ENCODE assay signal across 9 cellular contexts in genomic region chr20:48733296-48733790, GRCh38.
DNase-seq lines count a peak whose midpoint lies in the region; ATAC-seq and TF ChIP-seq lines count a peak whose summit lies in the region.
"Had no signal": no experiment of that assay in that cellular context is flagged by ENCODE, and none has a peak within 500 bp of the region (broad histone marks: within the 10 kb centered on the region; RNA-seq: fewer than 3 reads in every experiment).

No MANE protein-coding gene starts in this region.

- WGBS in IMR-90 (ENCODE audit: extremely low coverage in 2 of 2, insufficient read length in 1 of 2), 2 experiments = no CpG with 5 or more reads among the region's 3 CpGs
- 84% methylated on average over 2 to 3 of the region's 3 CpGs for WGBS in body of pancreas, 2 donors

- H4K8ac ChIP-seq in IMR-90 (ENCODE audit: low read depth in 2 of 2, low read length in 2 of 2) = no peak overlapping the region

- ATAC-seq in IMR-90 (ENCODE audit: low read depth) = no peak; the same call in 1 of the 2 replicates
- no peak for ATAC-seq in T-helper 17 cell
- ATAC-seq in HG02623 (IDR thresholded peaks at IDR 0.05; ENCODE audit: unreplicated experiment) = no peak
- ATAC-seq in HG02678 (IDR thresholded peaks at IDR 0.05; ENCODE audit: unreplicated experiment) = no peak
- no peak for ATAC-seq in body of pancreas

- H3K23ac ChIP-seq in IMR-90 (ENCODE audit: low read depth, low read length) = no peak overlapping the region

- H2AK9ac ChIP-seq in IMR-90 (replicated peaks; ENCODE audit: low read depth, low read length, poor library complexity) = no peak overlapping the region

- dilution Hi-C loops in IMR-90 (cut with HindIII; ENCODE audit: low sequenced_read_pairs, unreplicated experiment) = no loop called here

- no peaks in the 10 kb centered on the region for H3K9me1 ChIP-seq in IMR-90 (ENCODE audit: insufficient read depth, low read length)

- no peak overlapping the region for H3K4me3 Mint-ChIP-seq in CD8-positive, alpha-beta memory T cell
- peak overlapping the region; percentile 33 for H3K4me3 Mint-ChIP-seq in T-helper 17 cell

- no peak overlapping the region for H3K9ac ChIP-seq in IMR-90 (ENCODE audit: low read depth, low read length)

- in situ Hi-C loops in IMR-90 (cut with MboI; ENCODE audit: low sequenced_read_pairs) = no loop called here

- H3K18ac ChIP-seq in IMR-90 (ENCODE audit: low read depth, low read length) = no peak overlapping the region

- H2BK20ac ChIP-seq in IMR-90 (ENCODE audit: low read depth, low read length) = no peak overlapping the region

- no peaks in the 10 kb centered on the region for H3K79me1 ChIP-seq in IMR-90 (ENCODE audit: low read depth in 1 of 2, low read length in 2 of 2)

- H4K5ac ChIP-seq in IMR-90 (ENCODE audit: low read depth, low read length) = no peak overlapping the region

- peaks cover 73 to 91% (median 75%) of the 10 kb centered on the region in 3 donors for H3K4me1 Mint-ChIP-seq in CD8-positive, alpha-beta memory T cell
- H3K4me1 Mint-ChIP-seq in T-helper 17 cell = peaks cover 46% of the 10 kb centered on the region

- no peak overlapping the region for H2AFZ ChIP-seq in IMR-90 (replicated peaks; ENCODE audit: low read length, poor library complexity)

- H2BK15ac ChIP-seq in IMR-90 (ENCODE audit: low read depth, low read length) = no peak overlapping the region

- H2BK5ac ChIP-seq in IMR-90 (ENCODE audit: low read depth, low read length, poor library complexity, severe bottlenecking) = no peak overlapping the region

- POLR2A ChIA-PET in CD8-positive, alpha-beta memory T cell (lab: Charles Lee) = no interaction called here
- POLR2A ChIA-PET in IMR-90 (lab: Charles Lee; ENCODE audit: unreplicated experiment) = no interaction called here

- H3K36me3 ChIP-seq in CD8-positive, alpha-beta memory T cell (ENCODE audit: insufficient read depth, low read length) = peaks cover 23% of the 10 kb centered on the region
- H3K36me3 ChIP-seq in IMR-90 (ENCODE audit: control insufficient read depth, insufficient read depth, low read length) (no peaks in the 10 kb centered on the region), body of pancreas (replicated peaks in 1 of 2; ENCODE audit: insufficient read depth in 1 of 2, low read depth in 2 of 2) (no peaks in the 10 kb centered on the region)

- no peak for TF ChIP-seq POLR2A in IMR-90 (IDR thresholded peaks at IDR 0.05; ENCODE audit: low read depth, low read length)
- no peak for TF ChIP-seq POLR2A in body of pancreas (IDR thresholded peaks at IDR 0.05)

- H3K27me3 Mint-ChIP-seq in CD8-positive, alpha-beta memory T cell = peaks cover 0 to 3% of the 10 kb centered on the region in 2 donors
- H3K27me3 Mint-ChIP-seq in T-helper 17 cell = no peaks in the 10 kb centered on the region

- H3K36me3 Mint-ChIP-seq in CD8-positive, alpha-beta memory T cell = peaks cover 9 to 86% (median 32%) of the 10 kb centered on the region in 3 donors
- H3K36me3 Mint-ChIP-seq in T-helper 17 cell (ENCODE audit: low read depth) = peaks cover 9% of the 10 kb centered on the region

- no peak for TF ChIP-seq CTCF in IMR-90 (conservative IDR thresholded peaks at IDR 0.05; ENCODE audit: low read depth, low read length)
- TF ChIP-seq CTCF in body of pancreas (IDR thresholded peaks at IDR 0.05) = no peak

- H2BK120ac ChIP-seq in IMR-90 (ENCODE audit: low read depth, low read length) = no peak overlapping the region

- no peaks in the 10 kb centered on the region for H3K27me3 ChIP-seq in CD8-positive, alpha-beta memory T cell (ENCODE audit: insufficient read depth, low read length, poor library complexity, severe bottlenecking)
- H3K27me3 ChIP-seq in IMR-90 (ENCODE audit: control insufficient read depth, insufficient read depth, low read length) (no peaks in the 10 kb centered on the region; the same call in 1 of the 2 replicates), body of pancreas (no peaks in the 10 kb centered on the region)

- H3K27ac Mint-ChIP-seq in CD8-positive, alpha-beta memory T cell = peak overlapping the region; percentile 33 to 89 (median 51)
- no peak overlapping the region for H3K27ac Mint-ChIP-seq in T-helper 17 cell

- H3K4me1 ChIP-seq in CD8-positive, alpha-beta memory T cell (ENCODE audit: insufficient read depth, low read length) = peaks cover 31% of the 10 kb centered on the region
- H3K4me1 ChIP-seq in IMR-90 (ENCODE audit: control insufficient read depth, insufficient read depth, low read length) = no peaks in the 10 kb centered on the region
- no peaks in the 10 kb centered on the region for H3K4me1 ChIP-seq in body of pancreas

- intact Hi-C loops in IMR-90 (cut with micrococcal nuclease) (no loop called here), body of pancreas (cut with DNase I) (no loop called here)

- no peaks in the 10 kb centered on the region for H3K9me3 ChIP-seq in CD8-positive, alpha-beta memory T cell (ENCODE audit: low read length)
- H3K9me3 ChIP-seq in IMR-90 (ENCODE audit: control insufficient read depth, insufficient read depth, low read length) = no peaks in the 10 kb centered on the region
- no peaks in the 10 kb centered on the region for H3K9me3 ChIP-seq in T-helper 17 cell (ENCODE audit: control insufficient read depth, low read length, poor library complexity, severe bottlenecking)
- no peaks in the 10 kb centered on the region for H3K9me3 ChIP-seq in body of pancreas

- H3K9me3 Mint-ChIP-seq in CD8-positive, alpha-beta memory T cell = no peaks in the 10 kb centered on the region

- H4K20me1 ChIP-seq in IMR-90 (ENCODE audit: insufficient read depth, low read length) = no peaks in the 10 kb centered on the region

- no peak overlapping the region for H2AK5ac ChIP-seq in IMR-90 (ENCODE audit: low read depth, low read length)

- BruUV-seq in IMR-90 (replicated peaks; lab: Mats Ljungman, UMichigan) = no TSS peak

- H4K91ac ChIP-seq in IMR-90 (ENCODE audit: insufficient read depth, low read depth, low read length) = no peak overlapping the region

- no peak for DNase-seq in CD8-positive, alpha-beta memory T cell
- DNase-seq in IMR-90 (peak; percentile 4), T-helper 17 cell (no peak), glomerular visceral epithelial cell (ENCODE audit: extremely low spot score) (peak; percentile 56), DMS79 treated with DMSO at 0.1 percent for 48 hours (lab: John Stamatoyannopoulos, UW) (no peak), body of pancreas (no peak)
- DNase-seq: small intestine had no signal

- TF ChIP-seq RAD21 in IMR-90 (IDR thresholded peaks at IDR 0.05; ENCODE audit: low read length) = no peak

- no peak overlapping the region for H3K4me2 ChIP-seq in IMR-90 (ENCODE audit: low read depth, low read length)

- H3K4me3 ChIP-seq in CD8-positive, alpha-beta memory T cell (ENCODE audit: low read length) = no peak overlapping the region
- H3K4me3 ChIP-seq in IMR-90 (ENCODE audit: insufficient read depth, low read depth, low read length) (no peak overlapping the region), body of pancreas (no peak overlapping the region)

- no peak overlapping the region for H3K4ac ChIP-seq in IMR-90 (ENCODE audit: low read depth, low read length)

- no peak overlapping the region for H3K56ac ChIP-seq in IMR-90 (ENCODE audit: extremely low read depth, insufficient read depth, low read length)

- no peak overlapping the region for H3K27ac ChIP-seq in CD8-positive, alpha-beta memory T cell (ENCODE audit: low read depth, low read length)
- H3K27ac ChIP-seq in IMR-90 (ENCODE audit: insufficient read depth, low read length) = no peak overlapping the region
- no peak overlapping the region for H3K27ac ChIP-seq in body of pancreas

- CTCF ChIA-PET in CD8-positive, alpha-beta memory T cell (lab: Charles Lee) = interaction anchor here (1.1 kb wide), 1 partner anchor 172 kb away, joined by 3 read pairs; no protein-coding TSS in a partner anchor
- CTCF ChIA-PET in IMR-90 (lab: Yijun Ruan, JAX) = no interaction called here

- H3K14ac ChIP-seq in IMR-90 (replicated peaks; ENCODE audit: low read depth, low read length) = no peak overlapping the region

TF ChIP-seq in IMR-90, 13 proteins besides CTCF, POLR2A, EP300 and RAD21:
- TF ChIP-seq NFE2L2 (IDR thresholded peaks at IDR 0.05; ENCODE audit: low read depth, low read length) (no peak), USF2 (IDR thresholded peaks at IDR 0.05; ENCODE audit: low read depth, low read length) (no peak), MAZ (IDR thresholded peaks at IDR 0.05; ENCODE audit: borderline replicate concordance, low read depth, low read length) (no peak), CEBPB (IDR thresholded peaks at IDR 0.05; ENCODE audit: low read depth, low read length) (no peak), FOS (IDR thresholded peaks at IDR 0.05; ENCODE audit: low read depth, low read length) (no peak), ELK1 (IDR thresholded peaks at IDR 0.05; ENCODE audit: borderline replicate concordance, low read depth, low read length) (no peak), BHLHE40 (IDR thresholded peaks at IDR 0.05; ENCODE audit: low read depth, low read length) (no peak), MAFK (IDR thresholded peaks at IDR 0.05; ENCODE audit: low read depth, low read length) (no peak), MXI1 (IDR thresholded peaks at IDR 0.05; ENCODE audit: borderline replicate concordance, low read depth, low read length) (no peak), RFX5 (IDR thresholded peaks at IDR 0.05; ENCODE audit: low read depth, low read length) (no peak), SMC3 (IDR thresholded peaks at IDR 0.05; ENCODE audit: low read depth, low read length) (no peak), RCOR1 (IDR thresholded peaks at IDR 0.05; ENCODE audit: insufficient replicate concordance, low read length) (no peak), CHD1 (IDR thresholded peaks at IDR 0.05; ENCODE audit: low read depth, low read length) (no peak)
TF ChIP-seq in IMR-90: peak in this region for 0.

Comparison
In these comparisons a context has a peak if more than half of its experiments do, and no peak if none do; other contexts are left out.
1. DNase-seq: peak in IMR-90 (single experiment) and glomerular visceral epithelial cell (single experiment); none in CD8-positive, alpha-beta memory T cell (0 of 5), T-helper 17 cell (0 of 3), DMS79 treated with DMSO at 0.1 percent for 48 hours (single experiment) and body of pancreas (0 of 4).